Comparison of ENCODE assay signal across 22 cellular contexts in the genomic region with DNA sequence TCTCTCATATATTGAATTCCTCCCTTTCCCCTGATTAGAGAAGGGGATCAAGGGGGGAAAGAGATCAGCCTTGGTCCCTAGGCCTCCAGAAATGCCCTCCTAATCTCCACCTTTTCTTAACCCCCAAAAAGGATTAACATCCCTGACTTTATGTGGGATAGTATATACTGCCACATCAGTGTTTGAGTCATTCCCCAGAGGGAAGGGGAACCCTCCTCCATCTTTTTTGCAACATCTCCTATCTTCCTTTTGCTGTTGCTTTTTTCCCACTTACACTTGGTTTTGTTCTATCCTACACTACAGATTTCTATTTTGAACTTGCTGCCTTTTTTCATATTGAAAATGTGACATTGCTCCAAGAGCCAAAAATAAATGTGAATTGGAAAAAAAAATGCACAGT.
"Had no signal": no experiment of that assay in that cellular context is flagged by ENCODE, and none has a peak within 500 bp of the region (broad histone marks: within the 10 kb centered on the region; RNA-seq: fewer than 3 reads in every experiment).

No MANE protein-coding gene starts in this region.

- H3K9ac ChIP-seq: neural progenitor cell had no signal

- FAIRE-seq: endometrium, kidney, pancreas, urothelium cell line had no signal

- H3K4me2 ChIP-seq: neural progenitor cell, smooth muscle cell had no signal

- H3K4me1 ChIP-seq: esophagus squamous epithelium, gastroesophageal sphincter, left ventricle myocardium inferior, lower lobe of right lung, neural progenitor cell, pancreas, suprapubic skin, thyroid gland had no signal

- DNase-seq: cortex of kidney; effector memory CD4-positive, alpha-beta T cell; esophagus squamous epithelium; immature natural killer cell; kidney; left cardiac atrium; left ventricle myocardium inferior; lower lobe of right lung; natural killer cell; nucleus accumbens; pancreas; right cardiac atrium; stimulated activated CD4-positive, alpha-beta T cell treated with anti-CD3 and anti-CD28 coated beads, Interleukin-2, amount 100 ng/mL, for 48 hours; stimulated activated naive CD8-positive, alpha-beta T cell treated with anti-CD3 and anti-CD28 coated beads, Interleukin-15, Interleukin-2, amounts not matched to agents 100 U/mL and 50 U/mL, for 24 hours; thyroid gland had no signal

- H2AFZ ChIP-seq: neural progenitor cell had no signal

- ATAC-seq: gastroesophageal sphincter; left cardiac atrium; lower lobe of right lung; natural killer cell; pancreas; right cardiac atrium; stimulated activated naive CD8-positive, alpha-beta T cell treated with anti-CD3 and anti-CD28 coated beads, Interleukin-15, Interleukin-2, amounts not matched to agents 100 U/mL and 50 U/mL, for 24 hours had no signal

- H3K4me3 ChIP-seq: esophagus squamous epithelium, gastroesophageal sphincter, left ventricle myocardium inferior, lower lobe of right lung, neural progenitor cell, pancreas, smooth muscle cell, suprapubic skin, thyroid gland had no signal

- H3K27me3 ChIP-seq: esophagus squamous epithelium, gastroesophageal sphincter, neural progenitor cell, pancreas, suprapubic skin, thyroid gland had no signal

- H3K36me3 ChIP-seq: esophagus squamous epithelium, neural progenitor cell, thyroid gland had no signal

- H3K27ac ChIP-seq: epithelial cell of prostate, esophagus squamous epithelium, gastroesophageal sphincter, left ventricle myocardium inferior, lower lobe of right lung, neural progenitor cell, pancreas, suprapubic skin, thyroid gland had no signal

- H3K9me3 ChIP-seq: esophagus squamous epithelium, gastroesophageal sphincter, left ventricle myocardium inferior, lower lobe of right lung, pancreas, suprapubic skin, thyroid gland had no signal
